ENCODE assay signal across 2 cellular contexts in genomic region chr5:4627887-4628286, GRCh38.
TF ChIP-seq lines count a peak whose summit lies in the region.

No MANE protein-coding gene starts in this region.

TF ChIP-seq in SK-N-SH, 30 proteins besides CTCF, POLR2A, EP300 and RAD21 (continued from another document):
- no peak for TF ChIP-seq SMC3 (IDR thresholded peaks at IDR 0.05; ENCODE audit: low read depth, low read length)
- no peak for TF ChIP-seq USF2 (IDR thresholded peaks at IDR 0.05; ENCODE audit: borderline replicate concordance, low read depth, low read length)
- TF ChIP-seq MAX (IDR thresholded peaks at IDR 0.05; ENCODE audit: low read depth): no peak
- TF ChIP-seq MEF2A (IDR thresholded peaks at IDR 0.05; ENCODE audit: borderline replicate concordance, low read depth): no peak
- TF ChIP-seq USF1 (IDR thresholded peaks at IDR 0.05; ENCODE audit: borderline replicate concordance, low read depth): no peak

TF ChIP-seq in SK-N-SH treated with all-trans-retinoic acid at 6 μM for 48 hours, 23 proteins besides CTCF, POLR2A, EP300 and RAD21 (continued from another document):
- TF ChIP-seq CSDC2 (CRISPR knock-in tag; IDR thresholded peaks at IDR 0.05): no peak
- TF ChIP-seq PPARA (CRISPR knock-in tag; IDR thresholded peaks at IDR 0.05; ENCODE audit: borderline replicate concordance): no peak
- no peak for TF ChIP-seq PATZ1 (CRISPR knock-in tag; IDR thresholded peaks at IDR 0.05; ENCODE audit: borderline replicate concordance)
- no peak for TF ChIP-seq ZNF565 (CRISPR knock-in tag; conservative IDR thresholded peaks at IDR 0.05; ENCODE audit: low read depth)
- TF ChIP-seq OSR1 (CRISPR knock-in tag; IDR thresholded peaks at IDR 0.05): no peak
- no peak for TF ChIP-seq BACH2 (CRISPR knock-in tag; IDR thresholded peaks at IDR 0.05; ENCODE audit: borderline replicate concordance)
- TF ChIP-seq TSHZ2 (CRISPR knock-in tag; IDR thresholded peaks at IDR 0.05): no peak
